In genomic region chr5:43556857-43557593, GRCh38 we compare ENCODE assay signal across 8 cellular contexts. TPM values are rescaled to one million over a fixed set of nuclear protein-coding genes. Genes with fewer than 3 reads are reported as not detected.
DNase-seq lines count a peak whose midpoint lies in the region; ATAC-seq and TF ChIP-seq lines count a peak whose summit lies in the region.

Gene PAIP1, minus strand, starts transcription at chr5:43557077. Its CDS starts 231 bp downstream, at chr5:43556846.

- peak within 1 kb of the TSS; percentile 84 for H3K4me2 ChIP-seq in BLaER1

- H3K4me3 ChIP-seq in BLaER1: peak within 1 kb of the TSS; percentile 88
- peak within 1 kb of the TSS; percentile 62 to 69 for H3K4me3 ChIP-seq in left lung

- peaks cover 12% of the 10 kb centered on the region for H3K4me1 Mint-ChIP-seq in activated CD4-positive, alpha-beta T cell treated with anti-CD3 and anti-CD28 coated beads, Interleukin-2, amount 10 ng/mL, durations not matched to agents 24 days and 14 days

- H3K4me1 ChIP-seq in BLaER1 (peaks cover 41% of the 10 kb centered on the region), left lung (peaks cover 19 to 44% of the 10 kb centered on the region in 2 donors)

- DNase-seq in NCI-H524 (lab: John Stamatoyannopoulos, UW): peak; percentile 86
- peak; percentile 96 for DNase-seq in activated CD4-positive, alpha-beta T cell treated with anti-CD3 and anti-CD28 coated beads, Interleukin-2, amount 10 ng/mL, durations not matched to agents 24 days and 14 days
- peak; percentile 75 for DNase-seq in dedifferentiated amniotic fluid mesenchymal stem cell (ENCODE audit: extremely low spot score)
- peak; percentile 84 to 97 for DNase-seq in left lung
- DNase-seq in stimulated activated CD4-positive, alpha-beta T cell treated with anti-CD3 and anti-CD28 coated beads, Interleukin-2, amount 100 ng/mL, for 48 hours: peak; percentile 74

- no peaks in the 10 kb centered on the region for H3K9me3 Mint-ChIP-seq in activated CD4-positive, alpha-beta T cell treated with anti-CD3 and anti-CD28 coated beads, Interleukin-2, amount 10 ng/mL, durations not matched to agents 24 days and 14 days

- H4K20me1 ChIP-seq in BLaER1: peaks cover 36% of the 10 kb centered on the region

- peak within 1 kb of the TSS; percentile 90 for H3K27ac Mint-ChIP-seq in activated CD4-positive, alpha-beta T cell treated with anti-CD3 and anti-CD28 coated beads, Interleukin-2, amount 10 ng/mL, durations not matched to agents 24 days and 14 days

- peaks cover 32% of the 10 kb centered on the region for H3K36me3 ChIP-seq in BLaER1
- peaks cover 0 to 7% of the 10 kb centered on the region in 2 donors for H3K36me3 ChIP-seq in left lung

- H3K27me3 ChIP-seq in BLaER1 (no peaks in the 10 kb centered on the region), left lung (no peaks in the 10 kb centered on the region)

- H3K36me3 Mint-ChIP-seq in activated CD4-positive, alpha-beta T cell treated with anti-CD3 and anti-CD28 coated beads, Interleukin-2, amount 10 ng/mL, durations not matched to agents 24 days and 14 days (ENCODE audit: low read depth): peaks cover 6% of the 10 kb centered on the region

- intact Hi-C loops in activated CD4-positive, alpha-beta T cell treated with anti-CD3 and anti-CD28 coated beads, Interleukin-2, amount 10 ng/mL, durations not matched to agents 24 days and 14 days (cut with micrococcal nuclease): loop anchor here (1.0 to 10.0 kb wide), 8 partner anchors 42 to 606 kb away; partner anchors contain the start of genes C5orf34, NNT, TMEM267 and ZNF131
- intact Hi-C loops in left lung (cut with DNase I): no loop called here

- ATAC-seq in GM19043 (IDR thresholded peaks at IDR 0.05; ENCODE audit: low read depth, unreplicated experiment): peak; percentile 58
- ATAC-seq in HG03354 (IDR thresholded peaks at IDR 0.05; ENCODE audit: poor library complexity, severe bottlenecking, unreplicated experiment): peak; percentile 75
- peak; percentile 92 for ATAC-seq in left lung

- H3K27ac ChIP-seq in BLaER1 (peak within 1 kb of the TSS; percentile 99), left lung (peak within 1 kb of the TSS; percentile 94 to 96)

- peak within 1 kb of the TSS; percentile 91 for H3K4me3 Mint-ChIP-seq in activated CD4-positive, alpha-beta T cell treated with anti-CD3 and anti-CD28 coated beads, Interleukin-2, amount 10 ng/mL, durations not matched to agents 24 days and 14 days

- peak within 1 kb of the TSS; percentile 99 for H3K9ac ChIP-seq in BLaER1

- peaks cover 14% of the 10 kb centered on the region for H3K27me3 Mint-ChIP-seq in activated CD4-positive, alpha-beta T cell treated with anti-CD3 and anti-CD28 coated beads, Interleukin-2, amount 10 ng/mL, durations not matched to agents 24 days and 14 days

- no peaks in the 10 kb centered on the region for H3K9me3 ChIP-seq in BLaER1
- H3K9me3 ChIP-seq in left lung: no peaks in the 10 kb centered on the region

- peak; percentile 66 to 78 for TF ChIP-seq CTCF in left lung (IDR thresholded peaks at IDR 0.05)

RNA-seq across cellular contexts. Expression of gene PAIP1, which starts in this region (rescaled TPM):
- 60.2 and 64.1 TPM in 2 replicates for total RNA-seq in activated CD4-positive, alpha-beta T cell treated with anti-CD3 and anti-CD28 coated beads, Interleukin-2, amount 10 ng/mL, durations not matched to agents 24 days and 14 days
- total RNA-seq in left lung: 10 to 100 TPM; 78.2 to 78.6 TPM

Comparison
In these comparisons a context has a peak if more than half of its experiments do, and no peak if none do; other contexts are left out.
1. Peak in every context shown above with its lines: DNase-seq, ATAC-seq, H3K4me3 ChIP-seq and H3K27ac ChIP-seq.